Comparison of ENCODE assay signal across 13 cellular contexts in genomic region chr17:7656958-7657715, GRCh38. TPM values are rescaled to one million over a fixed set of nuclear protein-coding genes. Genes with fewer than 3 reads are reported as not detected.
DNase-seq lines count a peak whose midpoint lies in the region; ATAC-seq and TF ChIP-seq lines count a peak whose summit lies in the region.
"Had no signal": no experiment of that assay in that cellular context is flagged by ENCODE, and none has a peak within 500 bp of the region (broad histone marks: within the 10 kb centered on the region; RNA-seq: fewer than 3 reads in every experiment).

No MANE protein-coding gene starts in this region.

- 56 to 71% methylated on average over 12 of the region's 12 CpGs for WGBS in sigmoid colon, 2 donors

- POLR2A ChIA-PET in RWPE1 (lab: Yijun Ruan, JAX; ENCODE audit: low non-redundant PET), result no interaction called here

- H3K27me3 Mint-ChIP-seq in endothelial cell (ENCODE audit: unreplicated experiment), result peaks cover 19% of the 10 kb centered on the region

- TF ChIP-seq EP300 in sigmoid colon (IDR thresholded peaks at IDR 0.05), result no peak

- ATAC-seq in GM19035 (IDR thresholded peaks at IDR 0.05; ENCODE audit: unreplicated experiment), result no peak
- ATAC-seq: activated naive CD4-positive, alpha-beta T cell treated with anti-CD3 and anti-CD28 coated beads, Interleukin-2, amount 50 U/mL, for 72 hours had no signal

- H3K4me3 Mint-ChIP-seq in endothelial cell (ENCODE audit: unreplicated experiment), result peak overlapping the region; percentile 81
- H3K4me3 Mint-ChIP-seq: CD4-positive, alpha-beta T cell had no signal

- no peak for TF ChIP-seq POLR2A in sigmoid colon (IDR thresholded peaks at IDR 0.05)

- peaks cover 18% of the 10 kb centered on the region for H3K36me3 Mint-ChIP-seq in endothelial cell (ENCODE audit: low read depth, unreplicated experiment)
- H3K36me3 Mint-ChIP-seq: activated naive CD4-positive, alpha-beta T cell treated with anti-CD3 and anti-CD28 coated beads, Interleukin-2, amount 50 U/mL, for 72 hours had no signal

- peaks cover 25% of the 10 kb centered on the region for H3K4me1 ChIP-seq in HUES6 (ENCODE audit: control insufficient read depth, insufficient read depth, low read length)
- peaks cover 0 to 14% (median 9%) of the 10 kb centered on the region in 4 donors for H3K4me1 ChIP-seq in sigmoid colon

- DNase-seq in endothelial cell (ENCODE audit: low spot score) (peak; percentile 75), sigmoid colon (peak; percentile 77), NCI-H1417 (lab: John Stamatoyannopoulos, UW) (no peak), T-helper 1 cell (no peak), RWPE1 (ENCODE audit: low spot score) (no peak)
- DNase-seq: CD4-positive, alpha-beta T cell had no signal

- peak overlapping the region; percentile 50 for H3K9ac ChIP-seq in HUES6 (ENCODE audit: low read length)

- peak overlapping the region; percentile 41 for H3K4me3 ChIP-seq in HUES6 (ENCODE audit: low read depth, low read length)
- H3K4me3 ChIP-seq in sigmoid colon, result no peak overlapping the region
- H3K4me3 ChIP-seq: tibial nerve had no signal

- H3K27me3 ChIP-seq in HUES6 (ENCODE audit: control insufficient read depth, insufficient read depth, low read length), result peaks cover 22% of the 10 kb centered on the region
- no peaks in the 10 kb centered on the region for H3K27me3 ChIP-seq in layer of hippocampus (ENCODE audit: control insufficient read depth, insufficient read depth, low read length)
- peaks cover 0 to 12% (median 1%) of the 10 kb centered on the region in 3 donors for H3K27me3 ChIP-seq in sigmoid colon

- no peaks in the 10 kb centered on the region for H3K9me3 ChIP-seq in HUES6 (ENCODE audit: control insufficient read depth, insufficient read depth, low read depth, low read length)
- H3K9me3 ChIP-seq in sigmoid colon, result no peaks in the 10 kb centered on the region
- H3K9me3 ChIP-seq: tibial nerve had no signal

- peak overlapping the region; percentile 88 for H3K27ac Mint-ChIP-seq in endothelial cell (ENCODE audit: unreplicated experiment)
- H3K27ac Mint-ChIP-seq: CD4-positive, alpha-beta T cell had no signal

- no peaks in the 10 kb centered on the region for H3K9me3 Mint-ChIP-seq in endothelial cell (ENCODE audit: unreplicated experiment)
- H3K9me3 Mint-ChIP-seq: activated naive CD4-positive, alpha-beta T cell treated with anti-CD3 and anti-CD28 coated beads, Interleukin-2, amount 50 U/mL, for 72 hours; CD4-positive, alpha-beta T cell had no signal

- intact Hi-C loops in sigmoid colon (cut with DNase I), result no loop called here

- H3K4me1 Mint-ChIP-seq in endothelial cell (ENCODE audit: unreplicated experiment), result peaks cover 27% of the 10 kb centered on the region

- no peaks in the 10 kb centered on the region for H3K36me3 ChIP-seq in HUES6 (ENCODE audit: control insufficient read depth, insufficient read depth, low read length)
- H3K36me3 ChIP-seq in sigmoid colon, result no peaks in the 10 kb centered on the region
- H3K36me3 ChIP-seq: tibial nerve had no signal

- H3K27ac ChIP-seq in HUES6 (ENCODE audit: low read depth, low read length) (no peak overlapping the region), layer of hippocampus (ENCODE audit: low read depth, low read length) (peak overlapping the region; percentile 27), sigmoid colon (peak overlapping the region in 3 of 4 donors; percentile 23 to 37 (median 24)), RWPE1 (no peak overlapping the region)

- CTCF ChIA-PET in RWPE1 (lab: Yijun Ruan, JAX), result interaction anchor here (0.5 to 1.4 kb wide), 4 partner anchors 24 to 68 kb away, joined by 3 to 5 read pairs (median 4); partner anchors contain the start of gene SOX15

- TF ChIP-seq CTCF in endothelial cell (IDR thresholded peaks at IDR 0.05; ENCODE audit: unreplicated experiment), result peak; percentile 27
- TF ChIP-seq CTCF in sigmoid colon (IDR thresholded peaks at IDR 0.05), result no peak
- TF ChIP-seq CTCF in RWPE1 (conservative IDR thresholded peaks at IDR 0.05; ENCODE audit: low read depth), result no peak

RNA-seq across cellular contexts. Expression of gene ATP1B2, which starts 6.4 kb away (rescaled TPM):
- total RNA-seq in endothelial cell (ENCODE audit: unreplicated experiment), result 10.4 TPM
- 1 to 10 TPM; 1.2 to 4.2 (median 1.5) TPM for total RNA-seq in sigmoid colon
- 1 to 10 TPM in 1 of 3 donors, under 1 TPM in 1, not detected in 1; 0.60 to 1.2 TPM for polyA plus RNA-seq in sigmoid colon
- total RNA-seq: epithelial cell of proximal tubule had no signal

RNA-seq across cellular contexts. Expression of gene SHBG, which starts 27.2 kb away (rescaled TPM):
- total RNA-seq in endothelial cell (ENCODE audit: unreplicated experiment) (0.95 TPM), sigmoid colon (not detected)
- polyA plus RNA-seq in sigmoid colon, result 1 to 10 TPM in 1 of 3 donors, under 1 TPM in 1, not detected in 1; 0.34 to 1.2 TPM
- total RNA-seq: CD4-positive, alpha-beta T cell; epithelial cell of proximal tubule; M059J had no signal

RNA-seq across cellular contexts. Expression of gene SAT2, which starts 29.5 kb away (rescaled TPM):
- total RNA-seq in endothelial cell (ENCODE audit: unreplicated experiment), result 100 TPM
- 100 to 1,000 TPM in 2 of 4 donors, 10 to 100 TPM in 2; 72.9 to 116 (median 99.2) TPM for total RNA-seq in sigmoid colon
- polyA plus RNA-seq in sigmoid colon, result 100 to 1,000 TPM in 2 of 3 donors, 10 to 100 TPM in 1; 96.9 to 115 (median 107) TPM

RNA-seq across cellular contexts. Expression of gene TP53, which starts 30.2 kb away (rescaled TPM):
- total RNA-seq in endothelial cell (ENCODE audit: unreplicated experiment), result 95.5 TPM
- total RNA-seq in sigmoid colon, result 10 to 100 TPM; 14.0 to 31.5 (median 15.9) TPM
- polyA plus RNA-seq in sigmoid colon, result 10 to 100 TPM; 14.4 to 45.3 (median 16.2) TPM

RNA-seq across cellular contexts. Expression of gene WRAP53, which starts 31.1 kb away (rescaled TPM):
- total RNA-seq in endothelial cell (ENCODE audit: unreplicated experiment) (21.3 TPM), sigmoid colon (10 to 100 TPM in 1 of 4 donors, 1 to 10 TPM in 3; 3.9 to 16.3 (median 4.8) TPM)
- polyA plus RNA-seq in sigmoid colon, result 10 to 100 TPM in 1 of 3 donors, 1 to 10 TPM in 2; 3.6 to 15.5 (median 7.6) TPM

Comparison
In these comparisons a context has a peak if more than half of its experiments do, and no peak if none do; other contexts are left out.
1. H3K27ac ChIP-seq: peak in layer of hippocampus (single experiment) and sigmoid colon (3 of 4); none in HUES6 (single experiment) and RWPE1 (single experiment).
2. DNase-seq: peak in endothelial cell (single experiment) and sigmoid colon (single experiment); none in NCI-H1417 (0 of 3), T-helper 1 cell (0 of 5) and RWPE1 (single experiment).